8 cellular contexts compared by ENCODE assay signal in genomic region chr15:68299436-68299835, GRCh38. TPM values are rescaled to one million over a fixed set of nuclear protein-coding genes. Genes with fewer than 3 reads are reported as not detected.
DNase-seq lines count a peak whose midpoint lies in the region; ATAC-seq and TF ChIP-seq lines count a peak whose summit lies in the region.

No MANE protein-coding gene starts in this region.

- intact Hi-C loops in esophagus muscularis mucosa (cut with DNase I) = no loop called here

- H3K27ac ChIP-seq in esophagus muscularis mucosa (replicated peaks in 1 of 4) = peak overlapping the region; percentile 43 to 58 (median 54)

- no peak overlapping the region for H3K9ac ChIP-seq in skeletal muscle satellite cell (ENCODE audit: low read depth, low read length)

- DNase-seq in esophagus muscularis mucosa (ENCODE audit: extremely low spot score) = peak; percentile 84
- DNase-seq in NK-92 treated with Interleukin-12 subunit alpha and Interleukin-12 subunit beta, amount 100 ng/mL, for 24 hours (lab: John Stamatoyannopoulos, UW) = no peak
- no peak for DNase-seq in cerebellar cortex (ENCODE audit: low spot score)
- DNase-seq in middle frontal gyrus (ENCODE audit: extremely low spot score, low spot score) = no peak

- H3K27me3 ChIP-seq in esophagus muscularis mucosa (no peaks in the 10 kb centered on the region), skeletal muscle satellite cell (ENCODE audit: control insufficient read depth, insufficient read depth, low read length) (no peaks in the 10 kb centered on the region)

- H3K36me3 ChIP-seq in esophagus muscularis mucosa (peaks cover 0 to 12% (median 3%) of the 10 kb centered on the region in 4 donors), skeletal muscle satellite cell (ENCODE audit: insufficient read depth, low read length) (peaks cover 22% of the 10 kb centered on the region)

- TF ChIP-seq CTCF in esophagus muscularis mucosa (IDR thresholded peaks at IDR 0.05) = no peak

- no peak for TF ChIP-seq POLR2A in esophagus muscularis mucosa (IDR thresholded peaks at IDR 0.05; ENCODE audit: low read depth)

- H3K4me1 ChIP-seq in esophagus muscularis mucosa (peaks cover 35 to 46% (median 41%) of the 10 kb centered on the region in 4 donors), skeletal muscle satellite cell (ENCODE audit: control insufficient read depth, insufficient read depth, low read length) (peaks cover 10% of the 10 kb centered on the region)

- H3K4me2 ChIP-seq in skeletal muscle satellite cell (ENCODE audit: low read length) = peak overlapping the region; percentile 70

- H3K4me3 ChIP-seq in esophagus muscularis mucosa (peak overlapping the region; percentile 27 to 43 (median 36)), skeletal muscle satellite cell (ENCODE audit: low read length) (no peak overlapping the region)

- no peak for TF ChIP-seq EP300 in esophagus muscularis mucosa (IDR thresholded peaks at IDR 0.05)

- WGBS in esophagus muscularis mucosa = 75% methylated on average over 5 of the region's 5 CpGs

- H3K9me3 ChIP-seq in esophagus muscularis mucosa = no peaks in the 10 kb centered on the region
- no peaks in the 10 kb centered on the region for H3K9me3 ChIP-seq in skeletal muscle satellite cell (replicated peaks; ENCODE audit: low read length)

- ATAC-seq in GM18870 (IDR thresholded peaks at IDR 0.05; ENCODE audit: unreplicated experiment) (peak; percentile 11), HG03432 (IDR thresholded peaks at IDR 0.05; ENCODE audit: unreplicated experiment) (peak; percentile 9), GM21515 (IDR thresholded peaks at IDR 0.05; ENCODE audit: unreplicated experiment) (no peak)

RNA-seq across cellular contexts. Expression of gene FEM1B, which starts 21.9 kb away (rescaled TPM):
- total RNA-seq in esophagus muscularis mucosa = 10 to 100 TPM; 53.1 to 71.5 (median 56.5) TPM
- 36.7 and 42.8 TPM in 2 replicates for total RNA-seq in skeletal muscle satellite cell (2012; rRNA removed)
